Comparison of ENCODE assay signal across 29 cellular contexts in genomic region chr3:172908871-172909270, GRCh38.
"Had no signal": no experiment of that assay in that cellular context is flagged by ENCODE, and none has a peak within 500 bp of the region (broad histone marks: within the 10 kb centered on the region; RNA-seq: fewer than 3 reads in every experiment).

No MANE protein-coding gene starts in this region.

- H3K9me3 ChIP-seq: ascending aorta, breast epithelium, colonic mucosa, heart left ventricle had no signal

- FAIRE-seq: frontal cortex had no signal

- H3K36me3 ChIP-seq: ascending aorta, breast epithelium, cardiac muscle cell, colonic mucosa, heart left ventricle had no signal

- H3K27ac ChIP-seq: ascending aorta, breast epithelium, cardiac muscle cell, colonic mucosa, dorsolateral prefrontal cortex, heart left ventricle had no signal

- H3K27me3 ChIP-seq: ascending aorta, breast epithelium, cardiac muscle cell, colonic mucosa, heart left ventricle had no signal

- ATAC-seq: activated CD4-positive, alpha-beta T cell treated with anti-CD3 and anti-CD28 coated beads for 36 hours; activated CD8-positive, alpha-beta memory T cell treated with anti-CD3 and anti-CD28 coated beads, Interleukin-2, amount 10 ng/mL, durations not matched to agents 7 days and 5 days; activated CD8-positive, alpha-beta T cell treated with anti-CD3 and anti-CD28 coated beads, Interleukin-2, amount 10 ng/mL, durations not matched to agents 7 days and 5 days; activated naive CD4-positive, alpha-beta T cell treated with anti-CD3 and anti-CD28 coated beads, Interleukin-2, amount 50 U/mL, for 72 hours; effector memory CD8-positive, alpha-beta T cell; esophagus mucosa; heart left ventricle had no signal

- DNase-seq: activated CD4-positive, alpha-beta memory T cell treated with anti-CD3 and anti-CD28 coated beads for 36 hours; activated CD4-positive, alpha-beta T cell treated with anti-CD3 and anti-CD28 coated beads for 36 hours; activated CD4-positive, alpha-beta T cell treated with anti-CD3 and anti-CD28 coated beads, Interleukin-2, amount 10 ng/mL, durations not matched to agents 24 days and 14 days; activated CD4-positive, CD25-positive, alpha-beta regulatory T cell; activated CD4-positive, CD25-positive, alpha-beta regulatory T cell treated with anti-CD3 and anti-CD28 coated beads, Interleukin-2, amount 50 U/mL, for 72 hours; activated CD8-positive, alpha-beta memory T cell treated with anti-CD3 and anti-CD28 coated beads, Interleukin-2, amount 10 ng/mL, durations not matched to agents 7 days and 5 days; activated CD8-positive, alpha-beta memory T cell treated with anti-CD3 and anti-CD28 coated beads, Interleukin-2, amount 50 U/mL, for 4 hours; activated CD8-positive, alpha-beta T cell treated with anti-CD3 and anti-CD28 coated beads, Interleukin-2, amount 10 ng/mL, durations not matched to agents 7 days and 5 days; activated gamma-delta T cell; activated naive CD4-positive, alpha-beta T cell; activated naive CD4-positive, alpha-beta T cell treated with anti-CD3 and anti-CD28 coated beads, Interleukin-2, amount 10 ng/mL, durations not matched to agents 7 days and 5 days; activated naive CD8-positive, alpha-beta T cell treated with anti-CD3 and anti-CD28 coated beads, Interleukin-2, amount 10 ng/mL, durations not matched to agents 7 days and 5 days; activated T-cell treated with anti-CD3 and anti-CD28 coated beads, Interleukin-2, amount 50 U/mL, for 1 hour; activated T-cell treated with anti-CD3 and anti-CD28 coated beads, Interleukin-2, amount 50 U/mL, for 48 hours; central memory CD4-positive, alpha-beta T cell; cerebellar nuclear complex; colonic mucosa; dorsolateral prefrontal cortex; effector memory CD8-positive, alpha-beta T cell; foreskin fibroblast; glutamatergic neuron; heart left ventricle; T-helper 2 cell had no signal

- H3K4me1 ChIP-seq: ascending aorta, breast epithelium, colonic mucosa, heart left ventricle had no signal

- H3K4me3 ChIP-seq: ascending aorta, breast epithelium, cardiac muscle cell, colonic mucosa, dorsolateral prefrontal cortex, heart left ventricle had no signal
